In the genomic region with DNA sequence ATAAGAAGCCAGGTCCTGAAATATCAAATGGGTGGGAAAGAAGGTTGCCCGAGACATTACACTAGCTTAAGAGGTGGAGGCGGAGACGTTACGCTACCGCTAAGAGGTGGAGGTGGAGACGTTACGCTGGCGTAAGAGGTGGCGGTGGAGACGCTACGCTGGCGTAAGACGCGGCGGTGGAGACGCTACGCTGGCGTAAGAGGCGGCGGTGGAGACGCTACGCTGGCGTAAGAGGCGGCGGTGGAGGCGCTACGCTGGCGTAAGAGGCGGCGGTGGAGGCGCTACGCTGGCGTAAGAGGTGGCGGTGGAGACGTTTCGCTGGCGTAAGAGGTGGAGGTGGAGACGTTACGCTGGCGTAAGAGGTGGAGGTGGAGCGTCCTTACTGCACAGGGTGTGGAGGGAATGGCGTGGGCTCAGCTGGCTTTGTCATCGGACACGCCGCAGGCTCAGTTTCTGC, we compare ENCODE assay signal across 8 cellular contexts. TPM values are rescaled to one million over a fixed set of nuclear protein-coding genes. Genes with fewer than 3 reads are reported as not detected.
DNase-seq lines count a peak whose midpoint lies in the region; ATAC-seq and TF ChIP-seq lines count a peak whose summit lies in the region.

No MANE protein-coding gene starts in this region.

- peak in 1 of 2 donors; percentile 65 for ATAC-seq in CD4-positive, CD25-positive, alpha-beta regulatory T cell (ENCODE audit: low read depth in 2 of 2)
- ATAC-seq in HG02852 (IDR thresholded peaks at IDR 0.05; ENCODE audit: unreplicated experiment) (peak; percentile 54), lower lobe of right lung (peak; percentile 47 to 80), GM19463 (IDR thresholded peaks at IDR 0.05; ENCODE audit: unreplicated experiment) (no peak)

- intact Hi-C loops in lower lobe of right lung (cut with DNase I), result no loop called here

- DNase-seq in CD4-positive, CD25-positive, alpha-beta regulatory T cell, result peak; percentile 16 to 64 (median 27)
- peak; percentile 50 for DNase-seq in activated CD4-positive, alpha-beta T cell treated with anti-CD3 and anti-CD28 coated beads, Interleukin-2, amount 10 ng/mL, durations not matched to agents 7 days and 5 days
- DNase-seq in lower lobe of right lung (no peak), GM13976 (ENCODE audit: low spot score) (no peak), kidney glomerular epithelial cell (lab: John Stamatoyannopoulos, UW) (no peak)
- no peak for DNase-seq in activated naive CD4-positive, alpha-beta T cell treated with anti-CD3 and anti-CD28 coated beads, Interleukin-2, amount 50 U/mL, for 16 hours

- CTCF ChIA-PET in activated CD4-positive, alpha-beta T cell treated with anti-CD3 and anti-CD28 coated beads, Interleukin-2, amount 10 ng/mL, durations not matched to agents 7 days and 5 days (lab: Charles Lee), result interaction anchor here (0.9 to 1.2 kb wide), 2 partner anchors 13 to 136 kb away, joined by 3 read pairs; partner anchors contain the start of gene CYP4V2

- no peaks in the 10 kb centered on the region for H3K27me3 Mint-ChIP-seq in CD4-positive, CD25-positive, alpha-beta regulatory T cell
- no peaks in the 10 kb centered on the region for H3K27me3 Mint-ChIP-seq in activated CD4-positive, alpha-beta T cell treated with anti-CD3 and anti-CD28 coated beads, Interleukin-2, amount 10 ng/mL, durations not matched to agents 7 days and 5 days

- peak overlapping the region; percentile 77 for H3K27ac ChIP-seq in CD4-positive, CD25-positive, alpha-beta regulatory T cell (ENCODE audit: insufficient read depth, low read length, poor library complexity, severe bottlenecking)
- H3K27ac ChIP-seq in lower lobe of right lung, result no peak overlapping the region

- TF ChIP-seq CTCF in lower lobe of right lung (IDR thresholded peaks at IDR 0.05), result no peak
- no peak for TF ChIP-seq CTCF in GM13976 (IDR thresholded peaks at IDR 0.05; ENCODE audit: borderline replicate concordance, control extremely low read depth, extremely low read depth, insufficient read depth, missing control alignments)

- POLR2A ChIA-PET in activated CD4-positive, alpha-beta T cell treated with anti-CD3 and anti-CD28 coated beads, Interleukin-2, amount 10 ng/mL, durations not matched to agents 7 days and 5 days (lab: Charles Lee), result no interaction called here

- H3K4me3 ChIP-seq in CD4-positive, CD25-positive, alpha-beta regulatory T cell (ENCODE audit: low read depth, low read length), result peak overlapping the region; percentile 49
- H3K4me3 ChIP-seq in lower lobe of right lung, result no peak overlapping the region

- H3K9me3 ChIP-seq in CD4-positive, CD25-positive, alpha-beta regulatory T cell (ENCODE audit: control insufficient read depth in 2 of 2, low read length in 2 of 2), result peaks cover 4 to 6% of the 10 kb centered on the region in 2 experiments
- no peaks in the 10 kb centered on the region for H3K9me3 ChIP-seq in lower lobe of right lung

- H3K4me1 ChIP-seq in CD4-positive, CD25-positive, alpha-beta regulatory T cell (ENCODE audit: control insufficient read depth, insufficient read depth, low read length, poor library complexity, severe bottlenecking), result peaks cover 4% of the 10 kb centered on the region
- no peaks in the 10 kb centered on the region for H3K4me1 ChIP-seq in lower lobe of right lung

- peak overlapping the region in 1 of 3 donors; percentile 94 for H3K27ac Mint-ChIP-seq in CD4-positive, CD25-positive, alpha-beta regulatory T cell
- H3K27ac Mint-ChIP-seq in activated CD4-positive, alpha-beta T cell treated with anti-CD3 and anti-CD28 coated beads, Interleukin-2, amount 10 ng/mL, durations not matched to agents 7 days and 5 days, result peak overlapping the region; percentile 79

- peaks cover 4% of the 10 kb centered on the region for H3K36me3 ChIP-seq in CD4-positive, CD25-positive, alpha-beta regulatory T cell (ENCODE audit: control insufficient read depth, insufficient read depth, low read length)
- peaks cover 6% of the 10 kb centered on the region for H3K36me3 ChIP-seq in lower lobe of right lung

- no peaks in the 10 kb centered on the region for H3K27me3 ChIP-seq in CD4-positive, CD25-positive, alpha-beta regulatory T cell (ENCODE audit: control insufficient read depth, insufficient read depth, low read length)
- no peaks in the 10 kb centered on the region for H3K27me3 ChIP-seq in lower lobe of right lung (ENCODE audit: low read depth)

- peak overlapping the region; percentile 1 to 66 (median 58) for H3K4me3 Mint-ChIP-seq in CD4-positive, CD25-positive, alpha-beta regulatory T cell
- H3K4me3 Mint-ChIP-seq in activated CD4-positive, alpha-beta T cell treated with anti-CD3 and anti-CD28 coated beads, Interleukin-2, amount 10 ng/mL, durations not matched to agents 7 days and 5 days, result peak overlapping the region; percentile 57

- peaks cover 0 to 6% (median 3%) of the 10 kb centered on the region in 7 donors for H3K9me3 Mint-ChIP-seq in CD4-positive, CD25-positive, alpha-beta regulatory T cell
- peaks cover 6% of the 10 kb centered on the region for H3K9me3 Mint-ChIP-seq in activated CD4-positive, alpha-beta T cell treated with anti-CD3 and anti-CD28 coated beads, Interleukin-2, amount 10 ng/mL, durations not matched to agents 7 days and 5 days

- H3K4me1 Mint-ChIP-seq in CD4-positive, CD25-positive, alpha-beta regulatory T cell, result peaks cover 0 to 32% (median 12%) of the 10 kb centered on the region in 4 donors
- peaks cover 14% of the 10 kb centered on the region for H3K4me1 Mint-ChIP-seq in activated CD4-positive, alpha-beta T cell treated with anti-CD3 and anti-CD28 coated beads, Interleukin-2, amount 10 ng/mL, durations not matched to agents 7 days and 5 days

- in situ Hi-C loops in GM13976 (cut with MboI; ENCODE audit: low sequenced_read_pairs, unreplicated experiment), result no loop called here

- peaks cover 15% of the 10 kb centered on the region for H3K36me3 Mint-ChIP-seq in CD4-positive, CD25-positive, alpha-beta regulatory T cell
- peaks cover 9% of the 10 kb centered on the region for H3K36me3 Mint-ChIP-seq in activated CD4-positive, alpha-beta T cell treated with anti-CD3 and anti-CD28 coated beads, Interleukin-2, amount 10 ng/mL, durations not matched to agents 7 days and 5 days (ENCODE audit: low read depth)

RNA-seq across cellular contexts. Expression of gene CYP4V2, which starts 12.8 kb away (rescaled TPM):
- 29.1 TPM for total RNA-seq in CD4-positive, CD25-positive, alpha-beta regulatory T cell
- polyA plus RNA-seq in CD4-positive, CD25-positive, alpha-beta regulatory T cell, result 10 to 100 TPM; 26.1 to 30.9 (median 27.8) TPM
- total RNA-seq in activated CD4-positive, alpha-beta T cell treated with anti-CD3 and anti-CD28 coated beads, Interleukin-2, amount 10 ng/mL, durations not matched to agents 7 days and 5 days, result 10 to 100 TPM; 16.6 to 16.8 TPM
- total RNA-seq in lower lobe of right lung, result 38.6 TPM

RNA-seq across cellular contexts. Expression of gene KLKB1, which starts 23.2 kb away (rescaled TPM):
- total RNA-seq in CD4-positive, CD25-positive, alpha-beta regulatory T cell, result 1.2 TPM
- under 1 TPM in 1 of 4 donors, not detected in 3; 0.14 TPM for polyA plus RNA-seq in CD4-positive, CD25-positive, alpha-beta regulatory T cell
- under 1 TPM; 0.33 to 0.52 TPM for total RNA-seq in activated CD4-positive, alpha-beta T cell treated with anti-CD3 and anti-CD28 coated beads, Interleukin-2, amount 10 ng/mL, durations not matched to agents 7 days and 5 days
- 1.6 TPM for total RNA-seq in lower lobe of right lung

Comparison
In these comparisons a context has a peak if more than half of its experiments do, and no peak if none do; other contexts are left out.
1. DNase-seq: peak in CD4-positive, CD25-positive, alpha-beta regulatory T cell (3 of 3) and activated CD4-positive, alpha-beta T cell treated with anti-CD3 and anti-CD28 coated beads, Interleukin-2, amount 10 ng/mL, durations not matched to agents 7 days and 5 days (single experiment); none in lower lobe of right lung (single experiment), GM13976 (single experiment), kidney glomerular epithelial cell (single experiment) and activated naive CD4-positive, alpha-beta T cell treated with anti-CD3 and anti-CD28 coated beads, Interleukin-2, amount 50 U/mL, for 16 hours (single experiment).